Comparison of ENCODE assay signal across 10 cellular contexts in genomic region chr4:78568640-78569261, GRCh38. TPM values are rescaled to one million over a fixed set of nuclear protein-coding genes. Genes with fewer than 3 reads are reported as not detected.
DNase-seq lines count a peak whose midpoint lies in the region; ATAC-seq and TF ChIP-seq lines count a peak whose summit lies in the region.
"Had no signal": no experiment of that assay in that cellular context is flagged by ENCODE, and none has a peak within 500 bp of the region (broad histone marks: within the 10 kb centered on the region; RNA-seq: fewer than 3 reads in every experiment).

No MANE protein-coding gene starts in this region.

- DNase-seq in fibroblast of pulmonary artery (ENCODE audit: low read depth) (peak; percentile 35), thyroid gland (no peak), D341Med (ENCODE audit: low spot score) (no peak)
- DNase-seq in activated CD8-positive, alpha-beta memory T cell treated with anti-CD3 and anti-CD28 coated beads, Interleukin-2, amount 50 U/mL, for 4 hours: no peak
- DNase-seq: activated CD4-positive, alpha-beta memory T cell treated with anti-CD3 and anti-CD28 coated beads for 36 hours; stimulated activated CD4-positive, alpha-beta T cell treated with anti-CD3 and anti-CD28 coated beads, Interleukin-2, amount 100 ng/mL, for 24 hours had no signal

- H3K36me3 ChIP-seq in thyroid gland: no peaks in the 10 kb centered on the region

- TF ChIP-seq CTCF in fibroblast of pulmonary artery (IDR thresholded peaks at IDR 0.05; ENCODE audit: low read length, missing control alignments) (no peak), thyroid gland (IDR thresholded peaks at IDR 0.05) (no peak)

- H3K9me3 ChIP-seq in thyroid gland: no peaks in the 10 kb centered on the region

- H3K27me3 ChIP-seq in thyroid gland: no peaks in the 10 kb centered on the region

- TF ChIP-seq POLR2A in thyroid gland (IDR thresholded peaks at IDR 0.05): no peak

- ATAC-seq in GM21367 (IDR thresholded peaks at IDR 0.05; ENCODE audit: unreplicated experiment) (peak; percentile 36), HG03342 (IDR thresholded peaks at IDR 0.05; ENCODE audit: unreplicated experiment) (peak; percentile 69), HG03280 (IDR thresholded peaks at IDR 0.05; ENCODE audit: unreplicated experiment) (no peak)

- WGBS in thyroid gland, 2 donors: 84 to 91% methylated on average over 3 of the region's 3 CpGs

- H3K27ac ChIP-seq in thyroid gland: peak overlapping the region in 2 of 3 donors; percentile 18 to 59

- peaks cover 18 to 39% of the 10 kb centered on the region in 2 donors for H3K4me1 ChIP-seq in thyroid gland

- intact Hi-C loops in thyroid gland (cut with DNase I): no loop called here

- H3K4me3 ChIP-seq in fibroblast of pulmonary artery (replicated peaks; ENCODE audit: low read depth, low read length) (no peak overlapping the region), thyroid gland (replicated peaks in 1 of 3) (no peak overlapping the region)

RNA-seq across cellular contexts. Expression of gene ANXA3, which starts 17.2 kb away (rescaled TPM):
- total RNA-seq in thyroid gland: 100 to 1,000 TPM in 3 of 4 donors, 10 to 100 TPM in 1; 98.7 to 213 (median 156) TPM
- total RNA-seq: activated CD4-positive, alpha-beta memory T cell treated with anti-CD3 and anti-CD28 coated beads for 36 hours; OCI-LY7 had no signal
